1 cellular context compared by ENCODE assay signal in genomic region chr15:49155110-49155833, GRCh38.
TF ChIP-seq lines count a peak whose summit lies in the region.

Gene COPS2, minus strand, starts transcription at chr15:49155599. Its CDS starts 21 bp downstream, at chr15:49155578.

TF ChIP-seq in K562, 482 proteins besides CTCF, POLR2A, EP300 and RAD21 (continued from another document and continues in another):
- TF ChIP-seq RERE (CRISPR knock-in tag; IDR thresholded peaks at IDR 0.05; ENCODE audit: borderline replicate concordance) (no peak), MAX (CRISPR knock-in tag; IDR thresholded peaks at IDR 0.05) (peak; percentile 46), ZNF609 (CRISPR knock-in tag; IDR thresholded peaks at IDR 0.05; ENCODE audit: borderline replicate concordance) (peak; percentile 23; the same call in 1 of the 2 replicates), THAP7 (CRISPR knock-in tag; IDR thresholded peaks at IDR 0.05) (no peak), REST (CRISPR knock-in tag; IDR thresholded peaks at IDR 0.05; ENCODE audit: low read depth) (no peak), MBD1 (CRISPR knock-in tag; IDR thresholded peaks at IDR 0.05) (no peak), U2AF2 (optimal IDR thresholded peaks at IDR 0.05; ENCODE audit: low read depth, low read length) (no peak), GTF3C2 (IDR thresholded peaks at IDR 0.05; ENCODE audit: borderline replicate concordance, extremely low read depth, insufficient read length) (no peak), HMBOX1 (IDR thresholded peaks at IDR 0.05) (no peak), PTBP1 (IDR thresholded peaks at IDR 0.05; ENCODE audit: low read depth, low read length) (0 out of 2 replicates have a peak, but pooled peaks have one; percentile 30), CREB3 (tag; conservative IDR thresholded peaks at IDR 0.05; ENCODE audit: low read depth) (no peak), CCAR2 (IDR thresholded peaks at IDR 0.05; ENCODE audit: low read depth, low read length) (0 out of 2 replicates have a peak, but pooled peaks have one; percentile 59), RCOR1 (IDR thresholded peaks at IDR 0.05; ENCODE audit: borderline replicate concordance in 1 of 2, low read depth in 2 of 2, low read length in 2 of 2) (peak in 1 of 2 experiments; percentile 77; a peak in 1 of 4 replicates), E2F3 (CRISPR knock-in tag; IDR thresholded peaks at IDR 0.05) (no peak), CHD2 (IDR thresholded peaks at IDR 0.05; ENCODE audit: low read depth, low read length) (peak; percentile 33; the same call in 1 of the 2 replicates), PPARD (CRISPR knock-in tag; IDR thresholded peaks at IDR 0.05) (no peak), SMC3 (conservative IDR thresholded peaks at IDR 0.05; ENCODE audit: insufficient read depth, low read depth, low read length) (no peak), ZFX (CRISPR knock-in tag; IDR thresholded peaks at IDR 0.05) (peak; percentile 93), ZC3H8 (IDR thresholded peaks at IDR 0.05) (no peak), ZNF274 (IDR thresholded peaks at IDR 0.05; ENCODE audit: borderline replicate concordance, low read depth, low read length) (no peak), NR2C2 (CRISPR knock-in tag; IDR thresholded peaks at IDR 0.05) (no peak; the same call in none of the 2 replicates), NR2C2 (tag; IDR thresholded peaks at IDR 0.05) (peak; percentile 76), KDM1A (IDR thresholded peaks at IDR 0.05) (no peak), CREM (IDR thresholded peaks at IDR 0.05; ENCODE audit: low read depth) (peak; percentile 85), TGIF2 (CRISPR knock-in tag; IDR thresholded peaks at IDR 0.05) (no peak), POLR3G (IDR thresholded peaks at IDR 0.05; ENCODE audit: extremely low read depth, insufficient read length, insufficient replicate concordance) (no peak), ELF4 (CRISPR knock-in tag; IDR thresholded peaks at IDR 0.05) (no peak), RHOXF2B (CRISPR knock-in tag; conservative IDR thresholded peaks at IDR 0.05) (no peak), ZFPM2 (CRISPR knock-in tag; IDR thresholded peaks at IDR 0.05) (no peak), TRIM24 (IDR thresholded peaks at IDR 0.05) (peak in 1 of 2 experiments; percentile 99; a peak in 2 of 4 replicates), KDM2B (CRISPR knock-in tag; IDR thresholded peaks at IDR 0.05) (no peak), PHF20 (IDR thresholded peaks at IDR 0.05; ENCODE audit: partially characterized antibody) (peak; percentile 93), ZNF23 (CRISPR knock-in tag; IDR thresholded peaks at IDR 0.05) (no peak), SAP30 (IDR thresholded peaks at IDR 0.05; ENCODE audit: borderline replicate concordance, insufficient read depth, low read depth, low read length, poor library complexity, severe bottlenecking) (peak; percentile 58), ZNF384 (IDR thresholded peaks at IDR 0.05; ENCODE audit: low read depth, low read length) (peak; percentile 46; the same call in 1 of the 2 replicates), SRSF9 (IDR thresholded peaks at IDR 0.05; ENCODE audit: borderline replicate concordance, low read depth, low read length) (no peak), BMI1 (IDR thresholded peaks at IDR 0.05; ENCODE audit: low read length) (peak; percentile 69)
